Comparison of ENCODE assay signal across 23 cellular contexts in the genomic region with DNA sequence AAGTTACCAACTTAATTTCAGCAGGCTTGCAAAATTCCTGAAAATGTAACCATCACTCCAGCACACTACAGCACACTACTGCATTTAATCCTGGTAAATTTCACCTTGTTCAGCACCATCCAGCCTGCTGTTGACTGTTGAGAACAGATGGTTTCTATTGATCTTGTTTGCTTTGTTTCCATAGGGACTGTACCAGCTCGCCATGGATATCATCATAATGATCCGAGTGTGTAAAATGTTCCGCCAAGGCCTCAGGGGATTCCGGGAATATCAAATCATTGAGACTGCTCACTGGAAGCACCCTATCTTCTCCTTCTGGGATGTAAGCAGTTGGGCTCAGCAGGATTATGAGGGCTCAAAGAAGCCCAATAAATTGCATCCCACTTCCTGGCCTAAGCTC. TPM values are rescaled to one million over a fixed set of nuclear protein-coding genes. Genes with fewer than 3 reads are reported as not detected.
DNase-seq lines count a peak whose midpoint lies in the region; ATAC-seq and FAIRE-seq lines count a peak whose summit lies in the region.
"Had no signal": no experiment of that assay in that cellular context is flagged by ENCODE, and none has a peak within 500 bp of the region (broad histone marks: within the 10 kb centered on the region; RNA-seq: fewer than 3 reads in every experiment).

No MANE protein-coding gene starts in this region.

- no peaks in the 10 kb centered on the region for H3K27me3 ChIP-seq in SJCRH30
- H3K27me3 ChIP-seq: MG63 had no signal

- H3K9me3 ChIP-seq in SJCRH30 (replicated peaks): peaks cover 10% of the 10 kb centered on the region
- H3K9me3 ChIP-seq: MG63 had no signal

- H3K4me1 ChIP-seq in SJCRH30: peaks cover 4% of the 10 kb centered on the region

- peak overlapping the region; percentile 1; the same call in 1 of the 2 replicates for H3K27ac ChIP-seq in SJCRH30

- no peak overlapping the region for H3K4me3 ChIP-seq in SJCRH30
- H3K4me3 ChIP-seq: MG63, skin epidermis had no signal

- no peak for ATAC-seq in HG02610 (IDR thresholded peaks at IDR 0.05; ENCODE audit: unreplicated experiment)
- no peak for ATAC-seq in HG02763 (IDR thresholded peaks at IDR 0.05; ENCODE audit: unreplicated experiment)
- ATAC-seq: activated CD8-positive, alpha-beta T cell treated with anti-CD3 and anti-CD28 coated beads, Interleukin-2, amount 10 ng/mL, durations not matched to agents 7 days and 5 days; activated T-cell treated with anti-CD3 and anti-CD28 coated beads, Interleukin-2, amount 50 U/mL, for 4 hours; left colon had no signal

- peak; percentile 93 for FAIRE-seq in islet of Langerhans (lab: Jason Lieb, UNC)

- H3K36me3 ChIP-seq in SJCRH30: no peaks in the 10 kb centered on the region
- H3K36me3 ChIP-seq: MG63 had no signal

- DNase-seq in DMS 273 treated with DMSO at 0.1 percent for 48 hours (lab: John Stamatoyannopoulos, UW): peak; percentile 75
- peak; percentile 87 for DNase-seq in NCI-H1694 (lab: John Stamatoyannopoulos, UW)
- DNase-seq in SJCRH30: peak; percentile 73 to 93
- no peak for DNase-seq in NCI-H1105 (lab: John Stamatoyannopoulos, UW)
- no peak for DNase-seq in SKM-1 (lab: John Stamatoyannopoulos, UW; ENCODE audit: unreplicated experiment)
- DNase-seq: activated B cell treated with CpG ODN at 0.5 μM for 24 hours; activated CD8-positive, alpha-beta T cell treated with anti-CD3 and anti-CD28 coated beads, Interleukin-2, amount 10 ng/mL, durations not matched to agents 7 days and 5 days; activated naive CD4-positive, alpha-beta T cell treated with anti-CD3 and anti-CD28 coated beads, Interleukin-2, amount 10 ng/mL, durations not matched to agents 7 days and 5 days; activated T-cell treated with anti-CD3 and anti-CD28 coated beads, Interleukin-2, amount 50 U/mL, for 4 hours; AML-193; endodermal cell; left colon; MG63; NCI-H2029 treated with DMSO at 0.1 percent for 48 hours; nephron progenitor cell; SHP77; stimulated activated CD4-positive, alpha-beta T cell treated with anti-CD3 and anti-CD28 coated beads, Interleukin-4, amount 100 ng/mL, for 4 hours; substantia nigra; T-helper 2 cell had no signal

RNA-seq across cellular contexts. Expression of gene CNBD2, which starts 4.1 kb away (rescaled TPM):
- total RNA-seq in SJCRH30 (2014; rRNA removed; shearing (Covaris generic)): 5.3 and 6.2 TPM in 2 replicates

RNA-seq across cellular contexts. Expression of gene SCAND1, which starts 18.1 kb away (rescaled TPM):
- total RNA-seq in SJCRH30 (2014; rRNA removed; shearing (Covaris generic)): 44.4 and 52.9 TPM in 2 replicates

Comparison
In these comparisons a context has a peak if more than half of its experiments do, and no peak if none do; other contexts are left out.
1. DNase-seq: peak in DMS 273 treated with DMSO at 0.1 percent for 48 hours (single experiment), NCI-H1694 (single experiment) and SJCRH30 (2 of 2); none in NCI-H1105 (single experiment) and SKM-1 (single experiment).